8 cellular contexts compared by ENCODE assay signal in genomic region chr3:50450135-50450911, GRCh38. TPM values are rescaled to one million over a fixed set of nuclear protein-coding genes. Genes with fewer than 3 reads are reported as not detected.
DNase-seq lines count a peak whose midpoint lies in the region; ATAC-seq and TF ChIP-seq lines count a peak whose summit lies in the region.

No MANE protein-coding gene starts in this region.

- H3K36me3 ChIP-seq in heart left ventricle: no peaks in the 10 kb centered on the region
- no peaks in the 10 kb centered on the region for H3K36me3 ChIP-seq in urinary bladder (ENCODE audit: insufficient read depth)

- no peaks in the 10 kb centered on the region for H3K27me3 ChIP-seq in heart left ventricle

- H3K4me1 ChIP-seq in heart left ventricle: no peaks in the 10 kb centered on the region
- H3K4me1 ChIP-seq in urinary bladder (ENCODE audit: insufficient read depth): no peaks in the 10 kb centered on the region

- ATAC-seq in heart left ventricle (peak; percentile 28 to 89 (median 49)), HG03354 (IDR thresholded peaks at IDR 0.05; ENCODE audit: poor library complexity, severe bottlenecking, unreplicated experiment) (no peak), HG02938 (IDR thresholded peaks at IDR 0.05; ENCODE audit: unreplicated experiment) (no peak)

- peak; percentile 22 for DNase-seq in NCI-H2227 treated with DMSO at 0.1 percent for 48 hours (lab: John Stamatoyannopoulos, UW)
- peak; percentile 22 for DNase-seq in activated T-helper 9 cell treated with anti-CD3 and anti-CD28 coated beads, Interleukin-2, amount 50 U/mL, for 16 hours (ENCODE audit: low read depth)
- DNase-seq in heart left ventricle: peak; percentile 43 to 82 (median 54)
- peak; percentile 70 for DNase-seq in retina
- no peak for DNase-seq in A172 (ENCODE audit: low spot score)

- intact Hi-C loops in heart left ventricle (cut with DNase I): no loop called here

- no peak for TF ChIP-seq CTCF in heart left ventricle (IDR thresholded peaks at IDR 0.05)

- H3K4me3 ChIP-seq in heart left ventricle (peak overlapping the region in 7 of 12 donors; percentile 26 to 48 (median 40)), urinary bladder (ENCODE audit: low read depth, low read length) (peak overlapping the region; percentile 9)

- TF ChIP-seq POLR2A in heart left ventricle (IDR thresholded peaks at IDR 0.05): no peak

- 60 to 76% (median 64%) methylated on average over 25 to 29 of the region's 29 CpGs for WGBS in heart left ventricle, 4 donors
- 33% methylated on average over 29 of the region's 29 CpGs for WGBS in urinary bladder

- H3K27ac ChIP-seq in heart left ventricle (peak overlapping the region in 7 of 12 donors; percentile 19 to 74 (median 51)), urinary bladder (ENCODE audit: low read depth) (peak overlapping the region; percentile 40)

- H3K9me3 ChIP-seq in heart left ventricle: no peaks in the 10 kb centered on the region

RNA-seq across cellular contexts. Expression of gene CACNA2D2, which starts 53.1 kb away (rescaled TPM):
- total RNA-seq in heart left ventricle (1 to 10 TPM in 8 of 9 donors, under 1 TPM in 1; 0.95 to 3.6 (median 2.7) TPM), urinary bladder (1.4 TPM)
- polyA plus RNA-seq in heart left ventricle (1 to 10 TPM in 1 of 2 donors, under 1 TPM in 1; 0.49 to 1.5 TPM), urinary bladder (1.3 TPM)
- 0.22 and 0.26 TPM in 2 replicates for total RNA-seq in A172 (2014; rRNA removed; shearing (Covaris generic))

Comparison
In these comparisons a context has a peak if more than half of its experiments do, and no peak if none do; other contexts are left out.
1. ATAC-seq: peak in heart left ventricle (4 of 4); none in HG03354 (single experiment) and HG02938 (single experiment).